ENCODE assay signal across 12 cellular contexts in the genomic region with DNA sequence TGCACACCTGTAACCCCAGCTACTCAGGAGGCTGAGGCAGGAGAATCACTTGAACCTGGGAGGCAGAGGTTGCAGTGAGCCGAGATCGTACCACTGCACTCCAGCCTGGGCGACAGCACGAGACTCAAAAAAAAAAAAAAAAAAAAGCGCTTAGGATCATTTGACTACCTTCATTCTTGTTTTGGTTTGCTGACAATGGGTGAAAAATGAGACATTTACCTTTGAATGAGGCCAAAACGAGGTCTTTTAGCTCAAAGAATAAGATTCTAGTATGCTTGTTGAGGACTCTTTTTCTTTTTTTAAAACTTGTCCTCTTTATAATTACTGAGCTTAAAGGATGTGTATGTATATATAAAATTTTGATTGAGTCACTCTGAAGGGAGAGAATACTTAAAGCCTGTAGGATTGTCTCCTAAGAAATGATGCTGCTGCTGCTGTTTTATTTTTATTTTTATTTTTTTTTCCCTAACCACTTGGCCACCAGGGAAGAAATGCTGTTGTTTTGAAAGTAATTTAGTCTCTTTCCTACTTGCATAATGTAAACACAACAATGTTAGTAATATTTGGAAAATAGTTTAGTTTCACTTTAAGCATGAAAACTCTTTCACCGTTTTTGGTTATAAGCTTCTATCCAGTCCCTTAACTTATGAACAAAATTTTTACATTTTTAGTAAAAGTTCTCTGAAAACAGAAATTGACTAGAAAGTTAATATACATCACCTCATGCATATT. TPM values are rescaled to one million over a fixed set of nuclear protein-coding genes. Genes with fewer than 3 reads are reported as not detected.
DNase-seq lines count a peak whose midpoint lies in the region; ATAC-seq and TF ChIP-seq lines count a peak whose summit lies in the region.
"Had no signal": no experiment of that assay in that cellular context is flagged by ENCODE, and none has a peak within 500 bp of the region (broad histone marks: within the 10 kb centered on the region; RNA-seq: fewer than 3 reads in every experiment).

No MANE protein-coding gene starts in this region.

- TF ChIP-seq CTCF in GM13977 (IDR thresholded peaks at IDR 0.05; ENCODE audit: extremely low read depth, insufficient read depth, missing control alignments): no peak
- no peak for TF ChIP-seq CTCF in RWPE1 (conservative IDR thresholded peaks at IDR 0.05; ENCODE audit: low read depth)

- ATAC-seq in GM19372 (IDR thresholded peaks at IDR 0.05; ENCODE audit: low read depth, unreplicated experiment): peak; percentile 17
- ATAC-seq in HG03139 (IDR thresholded peaks at IDR 0.05; ENCODE audit: unreplicated experiment): peak; percentile 21
- no peak for ATAC-seq in activated naive CD8-positive, alpha-beta T cell treated with anti-CD3 and anti-CD28 coated beads, Interleukin-2, amount 10 ng/mL, durations not matched to agents 7 days and 5 days (ENCODE audit: low read depth)
- ATAC-seq: gastroesophageal sphincter had no signal

- in situ Hi-C loops in GM13977 (cut with MboI; ENCODE audit: low pct_unique_long_range_greater_than_20kb, low sequenced_read_pairs, unreplicated experiment): no loop called here

- no peaks in the 10 kb centered on the region for H3K27me3 Mint-ChIP-seq in activated naive CD8-positive, alpha-beta T cell treated with anti-CD3 and anti-CD28 coated beads, Interleukin-2, amount 10 ng/mL, durations not matched to agents 7 days and 5 days

- H3K9me3 ChIP-seq in BLaER1: no peaks in the 10 kb centered on the region
- H3K9me3 ChIP-seq: gastroesophageal sphincter had no signal

- H3K4me1 Mint-ChIP-seq in activated naive CD8-positive, alpha-beta T cell treated with anti-CD3 and anti-CD28 coated beads, Interleukin-2, amount 10 ng/mL, durations not matched to agents 7 days and 5 days: peaks cover 40% of the 10 kb centered on the region

- peaks cover 38% of the 10 kb centered on the region for H3K4me1 ChIP-seq in BLaER1

- peaks cover 21% of the 10 kb centered on the region for H3K36me3 Mint-ChIP-seq in activated naive CD8-positive, alpha-beta T cell treated with anti-CD3 and anti-CD28 coated beads, Interleukin-2, amount 10 ng/mL, durations not matched to agents 7 days and 5 days

- H3K36me3 ChIP-seq in BLaER1: peaks cover 41% of the 10 kb centered on the region

- H3K9ac ChIP-seq in BLaER1: no peak overlapping the region

- H3K4me3 ChIP-seq in BLaER1: no peak overlapping the region
- H3K4me3 ChIP-seq: gastroesophageal sphincter, SK-N-MC had no signal

- POLR2A ChIA-PET in activated naive CD8-positive, alpha-beta T cell treated with anti-CD3 and anti-CD28 coated beads, Interleukin-2, amount 10 ng/mL, durations not matched to agents 7 days and 5 days (lab: Charles Lee): interaction anchor here (0.7 to 2.0 kb wide), 4 partner anchors 8 to 482 kb away, joined by 4 to 9 read pairs (median 4); partner anchors contain the start of genes CUL7 and UBR2
- POLR2A ChIA-PET in RWPE1 (lab: Yijun Ruan, JAX; ENCODE audit: low non-redundant PET): no interaction called here

- no peaks in the 10 kb centered on the region for H3K27me3 ChIP-seq in BLaER1
- H3K27me3 ChIP-seq: gastroesophageal sphincter had no signal

- DNase-seq in activated naive CD8-positive, alpha-beta T cell treated with anti-CD3 and anti-CD28 coated beads, Interleukin-2, amount 10 ng/mL, durations not matched to agents 7 days and 5 days: no peak
- DNase-seq in GM13977 (ENCODE audit: low spot score) (no peak), RWPE1 (ENCODE audit: low spot score) (no peak), NCI-H2029 (lab: John Stamatoyannopoulos, UW) (no peak), A172 (ENCODE audit: low spot score) (no peak)
- DNase-seq: activated gamma-delta T cell, NCI-H1092 had no signal

- H4K20me1 ChIP-seq in BLaER1: peaks cover 69% of the 10 kb centered on the region

- no peaks in the 10 kb centered on the region for H3K9me3 Mint-ChIP-seq in activated naive CD8-positive, alpha-beta T cell treated with anti-CD3 and anti-CD28 coated beads, Interleukin-2, amount 10 ng/mL, durations not matched to agents 7 days and 5 days

- CTCF ChIA-PET in RWPE1 (lab: Yijun Ruan, JAX): interaction anchor here (0.7 kb wide), 1 partner anchor 368 kb away, joined by 3 read pairs; no protein-coding TSS in a partner anchor

- H3K4me2 ChIP-seq in BLaER1: peak overlapping the region; percentile 48

- peak overlapping the region; percentile 57 for H3K4me3 Mint-ChIP-seq in activated naive CD8-positive, alpha-beta T cell treated with anti-CD3 and anti-CD28 coated beads, Interleukin-2, amount 10 ng/mL, durations not matched to agents 7 days and 5 days

- peak overlapping the region; percentile 69 for H3K27ac Mint-ChIP-seq in activated naive CD8-positive, alpha-beta T cell treated with anti-CD3 and anti-CD28 coated beads, Interleukin-2, amount 10 ng/mL, durations not matched to agents 7 days and 5 days

- peak overlapping the region; percentile 28; the same call in 1 of the 2 replicates for H3K27ac ChIP-seq in BLaER1
- H3K27ac ChIP-seq in RWPE1: no peak overlapping the region
- H3K27ac ChIP-seq: gastroesophageal sphincter, SK-N-MC had no signal

RNA-seq across cellular contexts. Expression of gene UBR2, which starts 7.9 kb away (rescaled TPM):
- total RNA-seq in activated naive CD8-positive, alpha-beta T cell treated with anti-CD3 and anti-CD28 coated beads, Interleukin-2, amount 10 ng/mL, durations not matched to agents 7 days and 5 days: 10 to 100 TPM; 37.2 to 38.6 TPM
- 14.8 and 16.3 TPM in 2 replicates for total RNA-seq in A172 (2014; rRNA removed; shearing (Covaris generic))
